In genomic region chr3:139284221-139284620, GRCh38 we compare ENCODE assay signal across 17 cellular contexts. TPM values are rescaled to one million over a fixed set of nuclear protein-coding genes. Genes with fewer than 3 reads are reported as not detected.
A peak's percentile ranks its signal among the peaks of the same experiment; 100 is the strongest.
DNase-seq lines count a peak whose midpoint lies in the region; ATAC-seq and TF ChIP-seq lines count a peak whose summit lies in the region.
"Had no signal": no experiment of that assay in that cellular context is flagged by ENCODE, and none has a peak within 500 bp of the region (broad histone marks: within the 10 kb centered on the region; RNA-seq: fewer than 3 reads in every experiment).

No MANE protein-coding gene starts in this region.

- H3K36me3 ChIP-seq in SK-N-SH (replicated peaks in 1 of 2; ENCODE audit: control insufficient read depth in 1 of 2, insufficient read depth in 2 of 2, low read length in 1 of 2) (no peaks in the 10 kb centered on the region), brain microvascular endothelial cell (replicated peaks) (no peaks in the 10 kb centered on the region)

- H3F3A ChIP-seq in SK-N-SH (replicated peaks; ENCODE audit: insufficient read depth), result no peaks in the 10 kb centered on the region

- H3K4me3 ChIP-seq in SK-N-SH (ENCODE audit: low read depth in 2 of 2, low read length in 1 of 2), result no peak overlapping the region
- H3K4me3 ChIP-seq in brain microvascular endothelial cell (ENCODE audit: low read depth, low read length), result no peak overlapping the region
- H3K4me3 ChIP-seq: GM23338, PC-9, SK-N-MC had no signal

- no peak overlapping the region for H3K9ac ChIP-seq in SK-N-SH

- H3K4me1 ChIP-seq in SK-N-SH (ENCODE audit: control insufficient read depth in 1 of 2, insufficient read depth in 2 of 2, low read depth in 1 of 2, low read length in 1 of 2), result peaks cover 0 to 20% of the 10 kb centered on the region in 2 experiments; a peak in 2 of 4 replicates

- TF ChIP-seq EP300 in SK-N-SH (IDR thresholded peaks at IDR 0.05; ENCODE audit: borderline replicate concordance in 1 of 2, low read depth in 1 of 2, low read length in 1 of 2), result no peak

- TF ChIP-seq CTCF in SK-N-SH (IDR thresholded peaks at IDR 0.05) (no peak), brain microvascular endothelial cell (IDR thresholded peaks at IDR 0.05; ENCODE audit: low read depth, low read length, missing control alignments) (no peak)

- no peaks in the 10 kb centered on the region for H3K9me2 ChIP-seq in SK-N-SH

- H3K9me3 ChIP-seq in SK-N-SH, result no peaks in the 10 kb centered on the region

- no peak for TF ChIP-seq RAD21 in SK-N-SH (IDR thresholded peaks at IDR 0.05; ENCODE audit: low read length)

- no peak overlapping the region for H3K27ac ChIP-seq in SK-N-SH (ENCODE audit: low read depth in 2 of 2, low read length in 1 of 2)
- H3K27ac ChIP-seq in brain microvascular endothelial cell, result no peak overlapping the region
- H3K27ac ChIP-seq: C4-2B, PC-9, SK-N-MC had no signal

- H2AFZ ChIP-seq in SK-N-SH (ENCODE audit: low read depth), result no peak overlapping the region
- H2AFZ ChIP-seq: GM23338, PC-9 had no signal

- 0 out of 3 replicates have a peak, but pooled peaks have one; percentile 9 for ATAC-seq in SK-N-SH treated with all-trans-retinoic acid at 6 μM for 48 hours
- ATAC-seq: GM23338 had no signal

- DNase-seq in SK-N-SH, result no peak
- peak; percentile 43 for DNase-seq in M059J (ENCODE audit: low read depth)
- DNase-seq in fibroblast of peridontal ligament (ENCODE audit: extremely low read depth), result peak; percentile 31
- DNase-seq in effector CD4-positive, alpha-beta T cell, result no peak
- no peak for DNase-seq in cerebellar cortex (ENCODE audit: low spot score)
- DNase-seq in islet precursor cell, result no peak
- no peak for DNase-seq in brain microvascular endothelial cell
- DNase-seq: 8988T, KG1, NCI-H1092, NCI-H1694, PC-9, Right ventricle myocardium superior had no signal

- no peaks in the 10 kb centered on the region for H4K20me1 ChIP-seq in SK-N-SH (ENCODE audit: insufficient read depth)

- in situ Hi-C loops in brain microvascular endothelial cell (cut with HindIII; ENCODE audit: low pct_ligation_motif_present, low sequenced_read_pairs), result no loop called here

- no peaks in the 10 kb centered on the region for H3K79me2 ChIP-seq in SK-N-SH (ENCODE audit: insufficient read depth)

- CTCF ChIA-PET in SK-N-SH (lab: Yijun Ruan, JAX), result interaction anchor here (1.0 to 1.5 kb wide), 2 partner anchors 16 to 173 kb away, joined by 3 read pairs; no protein-coding TSS in a partner anchor

- POLR2A ChIA-PET in SK-N-SH (lab: Yijun Ruan, JAX), result no interaction called here

- no peak overlapping the region for H3K4me2 ChIP-seq in SK-N-SH
- H3K4me2 ChIP-seq: GM23338, PC-9 had no signal

- WGBS in SK-N-SH (ENCODE audit: low lambda C conversion rate), result 86% methylated on average over 4 of the region's 4 CpGs

- H3K27me3 ChIP-seq in SK-N-SH (ENCODE audit: insufficient read depth) (no peaks in the 10 kb centered on the region), brain microvascular endothelial cell (replicated peaks) (no peaks in the 10 kb centered on the region)

TF ChIP-seq in SK-N-SH treated with all-trans-retinoic acid at 6 μM for 48 hours, 23 proteins besides CTCF, POLR2A, EP300 and RAD21 (continues in another document):
- TF ChIP-seq, protein P1, sequence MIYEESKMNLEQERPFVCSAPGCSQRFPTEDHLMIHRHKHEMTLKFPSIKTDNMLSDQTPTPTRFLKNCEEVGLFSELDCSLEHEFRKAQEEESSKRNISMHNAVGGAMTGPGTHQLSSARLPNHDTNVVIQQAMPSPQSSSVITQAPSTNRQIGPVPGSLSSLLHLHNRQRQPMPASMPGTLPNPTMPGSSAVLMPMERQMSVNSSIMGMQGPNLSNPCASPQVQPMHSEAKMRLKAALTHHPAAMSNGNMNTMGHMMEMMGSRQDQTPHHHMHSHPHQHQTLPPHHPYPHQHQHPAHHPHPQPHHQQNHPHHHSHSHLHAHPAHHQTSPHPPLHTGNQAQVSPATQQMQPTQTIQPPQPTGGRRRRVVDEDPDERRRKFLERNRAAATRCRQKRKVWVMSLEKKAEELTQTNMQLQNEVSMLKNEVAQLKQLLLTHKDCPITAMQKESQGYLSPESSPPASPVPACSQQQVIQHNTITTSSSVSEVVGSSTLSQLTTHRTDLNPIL (CRISPR knock-in tag; IDR thresholded peaks at IDR 0.05; ENCODE audit: low read depth), result no peak
- no peak for TF ChIP-seq ZC3H10 (CRISPR knock-in tag; IDR thresholded peaks at IDR 0.05)
- TF ChIP-seq OSR1 (CRISPR knock-in tag; IDR thresholded peaks at IDR 0.05), result no peak
- no peak for TF ChIP-seq CSDC2 (CRISPR knock-in tag; IDR thresholded peaks at IDR 0.05)
- no peak for TF ChIP-seq GLIS3 (CRISPR knock-in tag; IDR thresholded peaks at IDR 0.05)
- TF ChIP-seq ZNF565 (CRISPR knock-in tag; conservative IDR thresholded peaks at IDR 0.05; ENCODE audit: low read depth), result no peak
- TF ChIP-seq ZNF70 (CRISPR knock-in tag; IDR thresholded peaks at IDR 0.05), result no peak
- no peak for TF ChIP-seq SNAI2 (CRISPR knock-in tag; IDR thresholded peaks at IDR 0.05)
- no peak for TF ChIP-seq POU6F1 (CRISPR knock-in tag; IDR thresholded peaks at IDR 0.05; ENCODE audit: borderline replicate concordance, low read depth)
- no peak for TF ChIP-seq TOX (CRISPR knock-in tag; IDR thresholded peaks at IDR 0.05; ENCODE audit: borderline replicate concordance)

TF ChIP-seq in SK-N-SH, 30 proteins besides CTCF, POLR2A, EP300 and RAD21:
- TF ChIP-seq ZBTB33 (IDR thresholded peaks at IDR 0.05; ENCODE audit: borderline replicate concordance, low read depth) (no peak), YY1 (IDR thresholded peaks at IDR 0.05; ENCODE audit: low read depth) (no peak), ELF1 (IDR thresholded peaks at IDR 0.05) (no peak), RCOR1 (IDR thresholded peaks at IDR 0.05; ENCODE audit: low read length) (no peak), IRF3 (IDR thresholded peaks at IDR 0.05; ENCODE audit: low read depth, low read length) (no peak), SIN3A (IDR thresholded peaks at IDR 0.05; ENCODE audit: borderline replicate concordance, low read depth, low read length) (no peak)
- TF ChIP-seq, protein P2, sequence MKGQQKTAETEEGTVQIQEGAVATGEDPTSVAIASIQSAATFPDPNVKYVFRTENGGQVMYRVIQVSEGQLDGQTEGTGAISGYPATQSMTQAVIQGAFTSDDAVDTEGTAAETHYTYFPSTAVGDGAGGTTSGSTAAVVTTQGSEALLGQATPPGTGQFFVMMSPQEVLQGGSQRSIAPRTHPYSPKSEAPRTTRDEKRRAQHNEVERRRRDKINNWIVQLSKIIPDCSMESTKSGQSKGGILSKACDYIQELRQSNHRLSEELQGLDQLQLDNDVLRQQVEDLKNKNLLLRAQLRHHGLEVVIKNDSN (IDR thresholded peaks at IDR 0.05; ENCODE audit: borderline replicate concordance, low read depth), result no peak

RNA-seq across cellular contexts. Expression of gene MRPS22, which starts 59.6 kb away (rescaled TPM):
- polyA plus RNA-seq in SK-N-SH (2012; rRNA removed), result 50.6 and 53.0 TPM in 2 replicates
- polyA plus RNA-seq in SK-N-SH (2012; cell fraction: cytosol; rRNA removed), result 56.5 and 72.9 TPM in 2 replicates
- polyA plus RNA-seq in SK-N-SH (2012; cell fraction: nucleus; rRNA removed), result 51.1 and 55.6 TPM in 2 replicates
- 154 and 191 TPM in 2 replicates for total RNA-seq in M059J (2014; rRNA removed; shearing (Covaris generic))

Comparison
In these comparisons a context has a peak if more than half of its experiments do, and no peak if none do; other contexts are left out.
1. DNase-seq: peak in M059J (single experiment) and fibroblast of peridontal ligament (single experiment); none in SK-N-SH (single experiment), effector CD4-positive, alpha-beta T cell (single experiment), cerebellar cortex (single experiment), islet precursor cell (single experiment) and brain microvascular endothelial cell (single experiment).